17 cellular contexts compared by ENCODE assay signal in genomic region chr5:67033893-67034605, GRCh38.
DNase-seq lines count a peak whose midpoint lies in the region; ATAC-seq and TF ChIP-seq lines count a peak whose summit lies in the region.
"Had no signal": no experiment of that assay in that cellular context is flagged by ENCODE, and none has a peak within 500 bp of the region (broad histone marks: within the 10 kb centered on the region; RNA-seq: fewer than 3 reads in every experiment).

No MANE protein-coding gene starts in this region.

- no peaks in the 10 kb centered on the region for H3K36me3 ChIP-seq in gastrocnemius medialis

- H3K27ac ChIP-seq in right cardiac atrium (ENCODE audit: low read length) (peak overlapping the region; percentile 72), gastrocnemius medialis (peak overlapping the region; percentile 69 to 75 (median 74))
- H3K27ac ChIP-seq: GM23248, HL-60, SK-N-MC had no signal

- peaks cover 8% of the 10 kb centered on the region for H3K4me1 ChIP-seq in right cardiac atrium (ENCODE audit: control insufficient read depth, insufficient read depth, low read length)
- H3K4me1 ChIP-seq in gastrocnemius medialis = peaks cover 80 to 90% of the 10 kb centered on the region in 2 donors

- intact Hi-C loops in right cardiac atrium (cut with DNase I) = no loop called here
- intact Hi-C loops in gastrocnemius medialis (cut with DNase I; ENCODE audit: low total_unique reads) = no loop called here

- no peak for TF ChIP-seq POLR2A in gastrocnemius medialis (IDR thresholded peaks at IDR 0.05)

- in situ Hi-C loops in gastrocnemius medialis (cut with MboI; ENCODE audit: low sequenced_read_pairs in 4 of 4) = no loop called here

- TF ChIP-seq CTCF in gastrocnemius medialis (IDR thresholded peaks at IDR 0.05 in 4 of 5, conservative IDR thresholded peaks at IDR 0.05 in 1 of 5) = no peak

- DNase-seq in NCI-H82 (lab: John Stamatoyannopoulos, UW) (peak; percentile 2), NCI-H82 treated with DMSO at 0.1 percent for 48 hours (lab: John Stamatoyannopoulos, UW; ENCODE audit: unreplicated experiment) (no peak), amniotic epithelial cell (ENCODE audit: low read depth) (peak; percentile 52), right cardiac atrium (no peak), gastrocnemius medialis (peak; percentile 13 to 34), NCI-H2081 (lab: John Stamatoyannopoulos, UW) (no peak)
- no peak for DNase-seq in activated CD4-positive, alpha-beta T cell treated with anti-CD3 and anti-CD28 coated beads for 4 hours
- DNase-seq: activated CD8-positive, alpha-beta T cell treated with anti-CD3 and anti-CD28 coated beads, Interleukin-2, amount 10 ng/mL, durations not matched to agents 7 days and 5 days; CD4-positive, alpha-beta memory T cell; hippocampal formation; NCI-H146; PC-3; stimulated activated CD4-positive, alpha-beta T cell treated with anti-CD3 and anti-CD28 coated beads, Interleukin-2, amount 100 ng/mL, for 24 hours had no signal

- H3K4me3 ChIP-seq in right cardiac atrium (ENCODE audit: low read length) = no peak overlapping the region
- no peak overlapping the region for H3K4me3 ChIP-seq in gastrocnemius medialis
- H3K4me3 ChIP-seq: GM23248, SK-N-MC had no signal

- 51% methylated on average over 8 of the region's 8 CpGs for whole genome bisulfite sequencing in right cardiac atrium

- H3K27me3 ChIP-seq in right cardiac atrium (ENCODE audit: control insufficient read depth, insufficient read depth) = no peaks in the 10 kb centered on the region
- no peaks in the 10 kb centered on the region for H3K27me3 ChIP-seq in gastrocnemius medialis

- peak; percentile 35 to 56 for ATAC-seq in right cardiac atrium
- ATAC-seq in gastrocnemius medialis = peak; percentile 73 to 78
- no peak for ATAC-seq in GM21723 (IDR thresholded peaks at IDR 0.05; ENCODE audit: unreplicated experiment)
- ATAC-seq: activated CD8-positive, alpha-beta T cell treated with anti-CD3 and anti-CD28 coated beads, Interleukin-2, amount 10 ng/mL, durations not matched to agents 7 days and 5 days; PC-3 had no signal

- H3K9me3 ChIP-seq in right cardiac atrium (ENCODE audit: control insufficient read depth, low read length) (no peaks in the 10 kb centered on the region), gastrocnemius medialis (no peaks in the 10 kb centered on the region)

Comparison
In these comparisons a context has a peak if more than half of its experiments do, and no peak if none do; other contexts are left out.
1. DNase-seq: peak in NCI-H82 (single experiment), amniotic epithelial cell (single experiment) and gastrocnemius medialis (2 of 2); none in NCI-H82 treated with DMSO at 0.1 percent for 48 hours (single experiment), right cardiac atrium (0 of 3), activated CD4-positive, alpha-beta T cell treated with anti-CD3 and anti-CD28 coated beads for 4 hours (0 of 2) and NCI-H2081 (0 of 2).